8 cellular contexts compared by ENCODE assay signal in genomic region chr22:27474711-27475547, GRCh38.
A peak's percentile ranks its signal among the peaks of the same experiment; 100 is the strongest.
DNase-seq lines count a peak whose midpoint lies in the region; ATAC-seq and TF ChIP-seq lines count a peak whose summit lies in the region.

No MANE protein-coding gene starts in this region.

- H3K9me3 ChIP-seq in adipocyte (ENCODE audit: control insufficient read depth, low read length) = no peaks in the 10 kb centered on the region
- H3K9me3 ChIP-seq in uterus = no peaks in the 10 kb centered on the region

- H3K36me3 ChIP-seq in adipocyte (ENCODE audit: control insufficient read depth, insufficient read depth, low read length, severe bottlenecking) (no peaks in the 10 kb centered on the region), uterus (no peaks in the 10 kb centered on the region)

- intact Hi-C loops in uterus (cut with DNase I; ENCODE audit: low total_unique reads) (no loop called here), Right ventricle myocardium superior (cut with DNase I) (no loop called here)

- H3K27me3 ChIP-seq in adipocyte (replicated peaks; ENCODE audit: control insufficient read depth, insufficient read depth, low read length) = no peaks in the 10 kb centered on the region
- H3K27me3 ChIP-seq in uterus = no peaks in the 10 kb centered on the region

- no peak for TF ChIP-seq POLR2A in uterus (IDR thresholded peaks at IDR 0.05)

- DNase-seq in NCI-H526 (lab: John Stamatoyannopoulos, UW) = peak; percentile 16
- DNase-seq in NCI-H526 treated with DMSO at 0.1 percent for 48 hours (lab: John Stamatoyannopoulos, UW) = no peak
- DNase-seq in adipocyte (ENCODE audit: low read depth) = peak; percentile 80
- peak; percentile 76 for DNase-seq in iPS DF 4.7 (ENCODE audit: extremely low read depth, low spot score)
- DNase-seq in uterus = peak; percentile 24 to 28
- DNase-seq in activated naive CD4-positive, alpha-beta T cell (lab: John Stamatoyannopoulos, UW) = no peak
- no peak for DNase-seq in Right ventricle myocardium superior

- H3K27ac ChIP-seq in uterus = no peak overlapping the region

- TF ChIP-seq CTCF in uterus (IDR thresholded peaks at IDR 0.05) = no peak

- H3K4me1 ChIP-seq in adipocyte (ENCODE audit: control insufficient read depth, insufficient read depth, low read length) = peaks cover 22% of the 10 kb centered on the region
- peaks cover 0 to 6% of the 10 kb centered on the region in 2 donors for H3K4me1 ChIP-seq in uterus

- H3K9ac ChIP-seq in adipocyte (ENCODE audit: low read length) = no peak overlapping the region

- ATAC-seq in Right ventricle myocardium superior (ENCODE audit: poor library complexity) (no peak), HG03045 (IDR thresholded peaks at IDR 0.05; ENCODE audit: unreplicated experiment) (no peak)

- no peak overlapping the region for H3K4me3 ChIP-seq in adipocyte (ENCODE audit: low read length)
- H3K4me3 ChIP-seq in uterus = no peak overlapping the region

Comparison
In these comparisons a context has a peak if more than half of its experiments do, and no peak if none do; other contexts are left out.
1. DNase-seq: peak in NCI-H526 (2 of 2), adipocyte (single experiment), iPS DF 4.7 (single experiment) and uterus (2 of 2); none in NCI-H526 treated with DMSO at 0.1 percent for 48 hours (single experiment), activated naive CD4-positive, alpha-beta T cell (0 of 4) and Right ventricle myocardium superior (single experiment).